In the genomic region with DNA sequence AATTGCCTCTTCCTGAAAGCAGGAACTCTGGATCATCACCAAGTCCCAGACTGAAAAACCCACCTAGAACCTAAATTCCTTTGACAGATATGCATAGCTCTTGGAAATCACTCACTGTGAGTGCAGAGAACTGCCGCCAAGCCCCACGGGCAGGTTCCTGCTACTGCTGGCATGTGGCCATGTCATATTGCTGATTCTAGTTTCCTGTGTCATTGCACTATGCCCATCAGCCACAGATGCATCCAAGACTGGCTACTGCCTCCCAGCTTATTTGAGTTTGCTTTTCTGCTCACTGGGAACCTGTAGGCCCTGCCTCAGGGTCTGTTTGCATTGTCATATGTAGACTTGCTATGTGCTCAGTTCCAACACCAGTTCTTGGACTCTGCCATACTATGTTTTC, we compare ENCODE assay signal across 26 cellular contexts.
"Had no signal": no experiment of that assay in that cellular context is flagged by ENCODE, and none has a peak within 500 bp of the region (broad histone marks: within the 10 kb centered on the region; RNA-seq: fewer than 3 reads in every experiment).

No MANE protein-coding gene starts in this region.

- H3K9me3 ChIP-seq: adrenal gland, MG63, SJCRH30, SK-N-SH had no signal

- H3K27me3 ChIP-seq: adrenal gland, breast epithelium, MG63, SJCRH30 had no signal

- DNase-seq: activated CD4-positive, alpha-beta T cell treated with anti-CD3 and anti-CD28 coated beads for 4 hours; activated CD8-positive, alpha-beta memory T cell treated with anti-CD3 and anti-CD28 coated beads, Interleukin-2, amount 50 U/mL, for 4 hours; activated CD8-positive, alpha-beta T cell treated with anti-CD3 and anti-CD28 coated beads for 36 hours; activated naive CD4-positive, alpha-beta T cell treated with anti-CD3 and anti-CD28 coated beads, Interleukin-2, amount 50 U/mL, for 16 hours; activated naive CD8-positive, alpha-beta T cell treated with anti-CD3 and anti-CD28 coated beads, Interleukin-2, amount 10 ng/mL, durations not matched to agents 7 days and 5 days; activated T-cell treated with anti-CD3 and anti-CD28 coated beads, Interleukin-2, amount 50 U/mL, for 72 hours; adrenal gland; aorta; central memory CD4-positive, alpha-beta T cell; KG1; MG63; MV-4-11; NCI-H1092 treated with DMSO at 0.1 percent for 48 hours; NCI-H1436; NCI-H1694 treated with DMSO at 0.1 percent for 48 hours; NCI-H2081 treated with DMSO at 0.1 percent for 48 hours; NCI-H226; NCI-H510A; NCI-H526 treated with DMSO at 0.1 percent for 48 hours; NK-92 treated with Interleukin-12 subunit alpha and Interleukin-12 subunit beta, amount 100 ng/mL, for 24 hours; OCI-M1; Right ventricle myocardium superior; SJCRH30; SK-N-SH; T-helper 1 cell had no signal

- H3K36me3 ChIP-seq: adrenal gland, breast epithelium, MG63, SJCRH30 had no signal

- H3K4me3 ChIP-seq: adrenal gland, breast epithelium, MG63, SJCRH30 had no signal

- H3K4me1 ChIP-seq: adrenal gland, breast epithelium, SJCRH30 had no signal
